9 cellular contexts compared by ENCODE assay signal in genomic region chrX:153725039-153725831, GRCh38. TPM values are rescaled to one million over a fixed set of nuclear protein-coding genes. Genes with fewer than 3 reads are reported as not detected.
DNase-seq lines count a peak whose midpoint lies in the region; ATAC-seq and TF ChIP-seq lines count a peak whose summit lies in the region.
"Had no signal": no experiment of that assay in that cellular context is flagged by ENCODE, and none has a peak within 500 bp of the region (broad histone marks: within the 10 kb centered on the region; RNA-seq: fewer than 3 reads in every experiment).

No MANE protein-coding gene starts in this region.

- H3K27ac ChIP-seq in left lung: peak overlapping the region; percentile 82 to 89

- peak overlapping the region; percentile 61 for H3K4me3 Mint-ChIP-seq in activated naive CD8-positive, alpha-beta T cell treated with anti-CD3 and anti-CD28 coated beads for 36 hours
- peak overlapping the region; percentile 59 for H3K4me3 Mint-ChIP-seq in type B pancreatic cell

- H3K9ac ChIP-seq in ES-I3 (ENCODE audit: low read depth, low read length): peak overlapping the region; percentile 51

- H3K4me1 ChIP-seq in ES-I3 (ENCODE audit: insufficient read depth, low read length) (peaks cover 21% of the 10 kb centered on the region; the same call in 1 of the 2 replicates), left lung (peaks cover 20 to 53% of the 10 kb centered on the region in 2 donors)

- H3K36me3 ChIP-seq in ES-I3 (ENCODE audit: insufficient read depth, low read length): peaks cover 13% of the 10 kb centered on the region
- H3K36me3 ChIP-seq in left lung: peaks cover 0 to 12% of the 10 kb centered on the region in 2 donors

- H3K9me3 Mint-ChIP-seq in activated naive CD8-positive, alpha-beta T cell treated with anti-CD3 and anti-CD28 coated beads for 36 hours: no peaks in the 10 kb centered on the region
- H3K9me3 Mint-ChIP-seq in type B pancreatic cell: no peaks in the 10 kb centered on the region

- intact Hi-C loops in left lung (cut with DNase I): no loop called here

- no peaks in the 10 kb centered on the region for H3K27me3 Mint-ChIP-seq in activated naive CD8-positive, alpha-beta T cell treated with anti-CD3 and anti-CD28 coated beads for 36 hours
- H3K27me3 Mint-ChIP-seq in type B pancreatic cell: no peaks in the 10 kb centered on the region

- no peaks in the 10 kb centered on the region for H3K9me3 ChIP-seq in ES-I3 (ENCODE audit: control insufficient read depth, insufficient read depth, low read length)
- no peaks in the 10 kb centered on the region for H3K9me3 ChIP-seq in left lung

- no peak overlapping the region for H3K27ac Mint-ChIP-seq in activated naive CD8-positive, alpha-beta T cell treated with anti-CD3 and anti-CD28 coated beads for 36 hours
- H3K27ac Mint-ChIP-seq in type B pancreatic cell: no peak overlapping the region

- H3K4me1 Mint-ChIP-seq in activated naive CD8-positive, alpha-beta T cell treated with anti-CD3 and anti-CD28 coated beads for 36 hours: peaks cover 21% of the 10 kb centered on the region
- peaks cover 9% of the 10 kb centered on the region for H3K4me1 Mint-ChIP-seq in type B pancreatic cell (ENCODE audit: unreplicated experiment)

- peaks cover 16% of the 10 kb centered on the region for H3K36me3 Mint-ChIP-seq in activated naive CD8-positive, alpha-beta T cell treated with anti-CD3 and anti-CD28 coated beads for 36 hours
- peaks cover 6% of the 10 kb centered on the region for H3K36me3 Mint-ChIP-seq in type B pancreatic cell

- ATAC-seq in HG02623 (IDR thresholded peaks at IDR 0.05; ENCODE audit: unreplicated experiment) (peak; percentile 1), left lung (peak; percentile 1)

- TF ChIP-seq CTCF in left lung (IDR thresholded peaks at IDR 0.05) (no peak), type B pancreatic cell (conservative IDR thresholded peaks at IDR 0.05) (no peak)

- DNase-seq in activated naive CD8-positive, alpha-beta T cell treated with anti-CD3 and anti-CD28 coated beads for 36 hours: peak; percentile 33
- no peak for DNase-seq in left lung
- peak; percentile 58 for DNase-seq in type B pancreatic cell (ENCODE audit: extremely low spot score, unreplicated experiment)
- no peak for DNase-seq in pons (ENCODE audit: low spot score)
- DNase-seq in epidermal melanocyte (ENCODE audit: insufficient read length, low spot score): no peak
- no peak for DNase-seq in NCI-H2107 treated with DMSO at 0.1 percent for 48 hours (lab: John Stamatoyannopoulos, UW; ENCODE audit: unreplicated experiment)

- H3K27me3 ChIP-seq in left lung: no peaks in the 10 kb centered on the region

- H3K4me3 ChIP-seq in left lung: peak overlapping the region in 1 of 2 donors; percentile 71

RNA-seq across cellular contexts. Expression of gene ABCD1, which starts 0.6 kb away (rescaled TPM):
- 1 to 10 TPM; 4.1 to 4.3 TPM for total RNA-seq in activated naive CD8-positive, alpha-beta T cell treated with anti-CD3 and anti-CD28 coated beads for 36 hours
- total RNA-seq in left lung (10 to 100 TPM; 14.2 to 18.5 TPM), type B pancreatic cell (ENCODE audit: low replicate concordance) (6.2 and 8.0 TPM in 2 replicates)

RNA-seq across cellular contexts. Expression of gene BCAP31, which starts 1.0 kb away (rescaled TPM):
- 100 to 1,000 TPM; 103 to 109 TPM for total RNA-seq in activated naive CD8-positive, alpha-beta T cell treated with anti-CD3 and anti-CD28 coated beads for 36 hours
- total RNA-seq in left lung (100 to 1,000 TPM; 218 to 243 TPM), type B pancreatic cell (ENCODE audit: low replicate concordance) (160 and 223 TPM in 2 replicates)

RNA-seq across cellular contexts. Expression of gene SLC6A8, which starts 37.5 kb away (rescaled TPM):
- total RNA-seq in activated naive CD8-positive, alpha-beta T cell treated with anti-CD3 and anti-CD28 coated beads for 36 hours: under 1 TPM; 0.68 to 0.70 TPM
- total RNA-seq in left lung: 10 to 100 TPM; 10.5 to 11.2 TPM
- 19.9 and 56.8 TPM in 2 replicates for total RNA-seq in type B pancreatic cell (ENCODE audit: low replicate concordance)

RNA-seq across cellular contexts. Expression of gene PLXNB3, which starts 38.8 kb away (rescaled TPM):
- total RNA-seq in activated naive CD8-positive, alpha-beta T cell treated with anti-CD3 and anti-CD28 coated beads for 36 hours: 1 to 10 TPM; 2.8 to 4.2 TPM
- total RNA-seq in left lung (1 to 10 TPM; 3.0 to 3.9 TPM), type B pancreatic cell (ENCODE audit: low replicate concordance) (1.2 and 1.4 TPM in 2 replicates)

RNA-seq across cellular contexts. Expression of gene PNCK, which starts 51.6 kb away (rescaled TPM):
- 1 to 10 TPM; 1.0 to 1.2 TPM for total RNA-seq in activated naive CD8-positive, alpha-beta T cell treated with anti-CD3 and anti-CD28 coated beads for 36 hours
- 1 to 10 TPM in 1 of 2 donors, not detected in 1; 1.1 TPM for total RNA-seq in left lung
- 2.2 and 3.7 TPM in 2 replicates for total RNA-seq in type B pancreatic cell (ENCODE audit: low replicate concordance)
- total RNA-seq: T-helper 1 cell treated with Interleukin-12 subunit alpha and Interleukin-12 subunit beta and Interleukin-4 antibody, amounts not matched to agents 30 ng/mL and 1 ng/mL, for 36 hours had no signal

Comparison
In these comparisons a context has a peak if more than half of its experiments do, and no peak if none do; other contexts are left out.
1. DNase-seq: peak in activated naive CD8-positive, alpha-beta T cell treated with anti-CD3 and anti-CD28 coated beads for 36 hours (single experiment) and type B pancreatic cell (single experiment); none in left lung (0 of 2), pons (single experiment), epidermal melanocyte (single experiment) and NCI-H2107 treated with DMSO at 0.1 percent for 48 hours (single experiment).
2. RNA of gene SLC6A8, which starts 37.5 kb away (total RNA-seq): 19.9 to 56.8 TPM in type B pancreatic cell and 10.5 to 11.2 TPM in left lung; 0.68 to 0.70 TPM in activated naive CD8-positive, alpha-beta T cell treated with anti-CD3 and anti-CD28 coated beads for 36 hours; every median in the first group is over 4 times any median in the second.